1 cellular context compared by ENCODE assay signal in the genomic region with DNA sequence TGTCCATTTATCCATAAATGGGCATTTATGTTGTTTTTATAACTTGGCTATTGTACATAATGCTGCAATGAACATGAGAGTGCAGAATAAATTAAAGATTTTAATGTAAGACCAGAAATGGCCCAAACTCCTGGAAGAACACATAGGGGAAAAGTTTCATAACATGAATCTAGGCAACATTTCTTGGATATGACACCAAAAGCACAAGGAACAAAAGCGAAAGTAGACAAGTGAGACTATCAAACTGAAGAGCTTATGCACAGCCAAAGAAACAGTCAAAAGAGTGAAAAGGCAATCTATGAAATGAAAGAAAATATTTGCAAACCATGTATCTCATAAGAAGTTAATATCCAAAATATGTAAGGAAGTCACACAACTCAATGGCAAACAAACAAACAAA.
TF ChIP-seq lines count a peak whose summit lies in the region.

No MANE protein-coding gene starts in this region.

TF ChIP-seq in HepG2, 621 proteins besides CTCF, POLR2A, EP300 and RAD21:
- no peak for TF ChIP-seq SCMH1 (CRISPR knock-in tag; IDR thresholded peaks at IDR 0.05; ENCODE audit: borderline replicate concordance)
- no peak for TF ChIP-seq GZF1 (CRISPR knock-in tag; IDR thresholded peaks at IDR 0.05)
- TF ChIP-seq, protein P1, sequence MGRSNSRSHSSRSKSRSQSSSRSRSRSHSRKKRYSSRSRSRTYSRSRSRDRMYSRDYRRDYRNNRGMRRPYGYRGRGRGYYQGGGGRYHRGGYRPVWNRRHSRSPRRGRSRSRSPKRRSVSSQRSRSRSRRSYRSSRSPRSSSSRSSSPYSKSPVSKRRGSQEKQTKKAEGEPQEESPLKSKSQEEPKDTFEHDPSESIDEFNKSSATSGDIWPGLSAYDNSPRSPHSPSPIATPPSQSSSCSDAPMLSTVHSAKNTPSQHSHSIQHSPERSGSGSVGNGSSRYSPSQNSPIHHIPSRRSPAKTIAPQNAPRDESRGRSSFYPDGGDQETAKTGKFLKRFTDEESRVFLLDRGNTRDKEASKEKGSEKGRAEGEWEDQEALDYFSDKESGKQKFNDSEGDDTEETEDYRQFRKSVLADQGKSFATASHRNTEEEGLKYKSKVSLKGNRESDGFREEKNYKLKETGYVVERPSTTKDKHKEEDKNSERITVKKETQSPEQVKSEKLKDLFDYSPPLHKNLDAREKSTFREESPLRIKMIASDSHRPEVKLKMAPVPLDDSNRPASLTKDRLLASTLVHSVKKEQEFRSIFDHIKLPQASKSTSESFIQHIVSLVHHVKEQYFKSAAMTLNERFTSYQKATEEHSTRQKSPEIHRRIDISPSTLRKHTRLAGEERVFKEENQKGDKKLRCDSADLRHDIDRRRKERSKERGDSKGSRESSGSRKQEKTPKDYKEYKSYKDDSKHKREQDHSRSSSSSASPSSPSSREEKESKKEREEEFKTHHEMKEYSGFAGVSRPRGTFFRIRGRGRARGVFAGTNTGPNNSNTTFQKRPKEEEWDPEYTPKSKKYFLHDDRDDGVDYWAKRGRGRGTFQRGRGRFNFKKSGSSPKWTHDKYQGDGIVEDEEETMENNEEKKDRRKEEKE (IDR thresholded peaks at IDR 0.05) = no peak
- TF ChIP-seq, protein P2, sequence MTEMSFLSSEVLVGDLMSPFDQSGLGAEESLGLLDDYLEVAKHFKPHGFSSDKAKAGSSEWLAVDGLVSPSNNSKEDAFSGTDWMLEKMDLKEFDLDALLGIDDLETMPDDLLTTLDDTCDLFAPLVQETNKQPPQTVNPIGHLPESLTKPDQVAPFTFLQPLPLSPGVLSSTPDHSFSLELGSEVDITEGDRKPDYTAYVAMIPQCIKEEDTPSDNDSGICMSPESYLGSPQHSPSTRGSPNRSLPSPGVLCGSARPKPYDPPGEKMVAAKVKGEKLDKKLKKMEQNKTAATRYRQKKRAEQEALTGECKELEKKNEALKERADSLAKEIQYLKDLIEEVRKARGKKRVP (CRISPR knock-in tag; IDR thresholded peaks at IDR 0.05) = no peak
- TF ChIP-seq, protein P3, sequence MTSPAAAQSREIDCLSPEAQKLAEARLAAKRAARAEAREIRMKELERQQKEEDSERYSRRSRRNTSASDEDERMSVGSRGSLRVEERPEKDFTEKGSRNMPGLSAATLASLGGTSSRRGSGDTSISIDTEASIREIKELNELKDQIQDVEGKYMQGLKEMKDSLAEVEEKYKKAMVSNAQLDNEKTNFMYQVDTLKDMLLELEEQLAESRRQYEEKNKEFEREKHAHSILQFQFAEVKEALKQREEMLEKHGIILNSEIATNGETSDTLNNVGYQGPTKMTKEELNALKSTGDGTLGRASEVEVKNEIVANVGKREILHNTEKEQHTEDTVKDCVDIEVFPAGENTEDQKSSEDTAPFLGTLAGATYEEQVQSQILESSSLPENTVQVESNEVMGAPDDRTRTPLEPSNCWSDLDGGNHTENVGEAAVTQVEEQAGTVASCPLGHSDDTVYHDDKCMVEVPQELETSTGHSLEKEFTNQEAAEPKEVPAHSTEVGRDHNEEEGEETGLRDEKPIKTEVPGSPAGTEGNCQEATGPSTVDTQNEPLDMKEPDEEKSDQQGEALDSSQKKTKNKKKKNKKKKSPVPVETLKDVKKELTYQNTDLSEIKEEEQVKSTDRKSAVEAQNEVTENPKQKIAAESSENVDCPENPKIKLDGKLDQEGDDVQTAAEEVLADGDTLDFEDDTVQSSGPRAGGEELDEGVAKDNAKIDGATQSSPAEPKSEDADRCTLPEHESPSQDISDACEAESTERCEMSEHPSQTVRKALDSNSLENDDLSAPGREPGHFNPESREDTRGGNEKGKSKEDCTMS (CRISPR knock-in tag; conservative IDR thresholded peaks at IDR 0.05) = no peak
- TF ChIP-seq, protein P4, sequence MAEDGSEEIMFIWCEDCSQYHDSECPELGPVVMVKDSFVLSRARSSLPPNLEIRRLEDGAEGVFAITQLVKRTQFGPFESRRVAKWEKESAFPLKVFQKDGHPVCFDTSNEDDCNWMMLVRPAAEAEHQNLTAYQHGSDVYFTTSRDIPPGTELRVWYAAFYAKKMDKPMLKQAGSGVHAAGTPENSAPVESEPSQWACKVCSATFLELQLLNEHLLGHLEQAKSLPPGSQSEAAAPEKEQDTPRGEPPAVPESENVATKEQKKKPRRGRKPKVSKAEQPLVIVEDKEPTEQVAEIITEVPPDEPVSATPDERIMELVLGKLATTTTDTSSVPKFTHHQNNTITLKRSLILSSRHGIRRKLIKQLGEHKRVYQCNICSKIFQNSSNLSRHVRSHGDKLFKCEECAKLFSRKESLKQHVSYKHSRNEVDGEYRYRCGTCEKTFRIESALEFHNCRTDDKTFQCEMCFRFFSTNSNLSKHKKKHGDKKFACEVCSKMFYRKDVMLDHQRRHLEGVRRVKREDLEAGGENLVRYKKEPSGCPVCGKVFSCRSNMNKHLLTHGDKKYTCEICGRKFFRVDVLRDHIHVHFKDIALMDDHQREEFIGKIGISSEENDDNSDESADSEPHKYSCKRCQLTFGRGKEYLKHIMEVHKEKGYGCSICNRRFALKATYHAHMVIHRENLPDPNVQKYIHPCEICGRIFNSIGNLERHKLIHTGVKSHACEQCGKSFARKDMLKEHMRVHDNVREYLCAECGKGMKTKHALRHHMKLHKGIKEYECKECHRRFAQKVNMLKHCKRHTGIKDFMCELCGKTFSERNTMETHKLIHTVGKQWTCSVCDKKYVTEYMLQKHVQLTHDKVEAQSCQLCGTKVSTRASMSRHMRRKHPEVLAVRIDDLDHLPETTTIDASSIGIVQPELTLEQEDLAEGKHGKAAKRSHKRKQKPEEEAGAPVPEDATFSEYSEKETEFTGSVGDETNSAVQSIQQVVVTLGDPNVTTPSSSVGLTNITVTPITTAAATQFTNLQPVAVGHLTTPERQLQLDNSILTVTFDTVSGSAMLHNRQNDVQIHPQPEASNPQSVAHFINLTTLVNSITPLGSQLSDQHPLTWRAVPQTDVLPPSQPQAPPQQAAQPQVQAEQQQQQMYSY (CRISPR knock-in tag; IDR thresholded peaks at IDR 0.05) = no peak
- TF ChIP-seq, protein P5, sequence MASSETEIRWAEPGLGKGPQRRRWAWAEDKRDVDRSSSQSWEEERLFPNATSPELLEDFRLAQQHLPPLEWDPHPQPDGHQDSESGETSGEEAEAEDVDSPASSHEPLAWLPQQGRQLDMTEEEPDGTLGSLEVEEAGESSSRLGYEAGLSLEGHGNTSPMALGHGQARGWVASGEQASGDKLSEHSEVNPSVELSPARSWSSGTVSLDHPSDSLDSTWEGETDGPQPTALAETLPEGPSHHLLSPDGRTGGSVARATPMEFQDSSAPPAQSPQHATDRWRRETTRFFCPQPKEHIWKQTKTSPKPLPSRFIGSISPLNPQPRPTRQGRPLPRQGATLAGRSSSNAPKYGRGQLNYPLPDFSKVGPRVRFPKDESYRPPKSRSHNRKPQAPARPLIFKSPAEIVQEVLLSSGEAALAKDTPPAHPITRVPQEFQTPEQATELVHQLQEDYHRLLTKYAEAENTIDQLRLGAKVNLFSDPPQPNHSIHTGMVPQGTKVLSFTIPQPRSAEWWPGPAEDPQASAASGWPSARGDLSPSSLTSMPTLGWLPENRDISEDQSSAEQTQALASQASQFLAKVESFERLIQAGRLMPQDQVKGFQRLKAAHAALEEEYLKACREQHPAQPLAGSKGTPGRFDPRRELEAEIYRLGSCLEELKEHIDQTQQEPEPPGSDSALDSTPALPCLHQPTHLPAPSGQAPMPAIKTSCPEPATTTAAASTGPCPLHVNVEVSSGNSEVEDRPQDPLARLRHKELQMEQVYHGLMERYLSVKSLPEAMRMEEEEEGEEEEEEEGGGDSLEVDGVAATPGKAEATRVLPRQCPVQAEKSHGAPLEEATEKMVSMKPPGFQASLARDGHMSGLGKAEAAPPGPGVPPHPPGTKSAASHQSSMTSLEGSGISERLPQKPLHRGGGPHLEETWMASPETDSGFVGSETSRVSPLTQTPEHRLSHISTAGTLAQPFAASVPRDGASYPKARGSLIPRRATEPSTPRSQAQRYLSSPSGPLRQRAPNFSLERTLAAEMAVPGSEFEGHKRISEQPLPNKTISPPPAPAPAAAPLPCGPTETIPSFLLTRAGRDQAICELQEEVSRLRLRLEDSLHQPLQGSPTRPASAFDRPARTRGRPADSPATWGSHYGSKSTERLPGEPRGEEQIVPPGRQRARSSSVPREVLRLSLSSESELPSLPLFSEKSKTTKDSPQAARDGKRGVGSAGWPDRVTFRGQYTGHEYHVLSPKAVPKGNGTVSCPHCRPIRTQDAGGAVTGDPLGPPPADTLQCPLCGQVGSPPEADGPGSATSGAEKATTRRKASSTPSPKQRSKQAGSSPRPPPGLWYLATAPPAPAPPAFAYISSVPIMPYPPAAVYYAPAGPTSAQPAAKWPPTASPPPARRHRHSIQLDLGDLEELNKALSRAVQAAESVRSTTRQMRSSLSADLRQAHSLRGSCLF (CRISPR knock-in tag; IDR thresholded peaks at IDR 0.05; ENCODE audit: borderline replicate concordance) = no peak
- TF ChIP-seq, protein P6, sequence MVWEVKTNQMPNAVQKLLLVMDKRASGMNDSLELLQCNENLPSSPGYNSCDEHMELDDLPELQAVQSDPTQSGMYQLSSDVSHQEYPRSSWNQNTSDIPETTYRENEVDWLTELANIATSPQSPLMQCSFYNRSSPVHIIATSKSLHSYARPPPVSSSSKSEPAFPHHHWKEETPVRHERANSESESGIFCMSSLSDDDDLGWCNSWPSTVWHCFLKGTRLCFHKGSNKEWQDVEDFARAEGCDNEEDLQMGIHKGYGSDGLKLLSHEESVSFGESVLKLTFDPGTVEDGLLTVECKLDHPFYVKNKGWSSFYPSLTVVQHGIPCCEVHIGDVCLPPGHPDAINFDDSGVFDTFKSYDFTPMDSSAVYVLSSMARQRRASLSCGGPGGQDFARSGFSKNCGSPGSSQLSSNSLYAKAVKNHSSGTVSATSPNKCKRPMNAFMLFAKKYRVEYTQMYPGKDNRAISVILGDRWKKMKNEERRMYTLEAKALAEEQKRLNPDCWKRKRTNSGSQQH (CRISPR knock-in tag; IDR thresholded peaks at IDR 0.05; ENCODE audit: low read depth) = no peak
- TF ChIP-seq ZNF124 (CRISPR knock-in tag; IDR thresholded peaks at IDR 0.05) = no peak
- TF ChIP-seq, protein P7, sequence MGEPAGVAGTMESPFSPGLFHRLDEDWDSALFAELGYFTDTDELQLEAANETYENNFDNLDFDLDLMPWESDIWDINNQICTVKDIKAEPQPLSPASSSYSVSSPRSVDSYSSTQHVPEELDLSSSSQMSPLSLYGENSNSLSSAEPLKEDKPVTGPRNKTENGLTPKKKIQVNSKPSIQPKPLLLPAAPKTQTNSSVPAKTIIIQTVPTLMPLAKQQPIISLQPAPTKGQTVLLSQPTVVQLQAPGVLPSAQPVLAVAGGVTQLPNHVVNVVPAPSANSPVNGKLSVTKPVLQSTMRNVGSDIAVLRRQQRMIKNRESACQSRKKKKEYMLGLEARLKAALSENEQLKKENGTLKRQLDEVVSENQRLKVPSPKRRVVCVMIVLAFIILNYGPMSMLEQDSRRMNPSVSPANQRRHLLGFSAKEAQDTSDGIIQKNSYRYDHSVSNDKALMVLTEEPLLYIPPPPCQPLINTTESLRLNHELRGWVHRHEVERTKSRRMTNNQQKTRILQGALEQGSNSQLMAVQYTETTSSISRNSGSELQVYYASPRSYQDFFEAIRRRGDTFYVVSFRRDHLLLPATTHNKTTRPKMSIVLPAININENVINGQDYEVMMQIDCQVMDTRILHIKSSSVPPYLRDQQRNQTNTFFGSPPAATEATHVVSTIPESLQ (CRISPR knock-in tag; conservative IDR thresholded peaks at IDR 0.05) = no peak
- TF ChIP-seq, protein P8, sequence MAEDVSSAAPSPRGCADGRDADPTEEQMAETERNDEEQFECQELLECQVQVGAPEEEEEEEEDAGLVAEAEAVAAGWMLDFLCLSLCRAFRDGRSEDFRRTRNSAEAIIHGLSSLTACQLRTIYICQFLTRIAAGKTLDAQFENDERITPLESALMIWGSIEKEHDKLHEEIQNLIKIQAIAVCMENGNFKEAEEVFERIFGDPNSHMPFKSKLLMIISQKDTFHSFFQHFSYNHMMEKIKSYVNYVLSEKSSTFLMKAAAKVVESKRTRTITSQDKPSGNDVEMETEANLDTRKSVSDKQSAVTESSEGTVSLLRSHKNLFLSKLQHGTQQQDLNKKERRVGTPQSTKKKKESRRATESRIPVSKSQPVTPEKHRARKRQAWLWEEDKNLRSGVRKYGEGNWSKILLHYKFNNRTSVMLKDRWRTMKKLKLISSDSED (CRISPR knock-in tag; IDR thresholded peaks at IDR 0.05) = no peak
- TF ChIP-seq, protein P9, sequence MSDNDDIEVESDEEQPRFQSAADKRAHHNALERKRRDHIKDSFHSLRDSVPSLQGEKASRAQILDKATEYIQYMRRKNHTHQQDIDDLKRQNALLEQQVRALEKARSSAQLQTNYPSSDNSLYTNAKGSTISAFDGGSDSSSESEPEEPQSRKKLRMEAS (IDR thresholded peaks at IDR 0.05) = no peak
- TF ChIP-seq ZBTB7B (CRISPR knock-in tag; IDR thresholded peaks at IDR 0.05) = no peak
- TF ChIP-seq ZNF451 (CRISPR knock-in tag; IDR thresholded peaks at IDR 0.05) = no peak
- no peak for TF ChIP-seq NFKBIZ (CRISPR knock-in tag; IDR thresholded peaks at IDR 0.05)
TF ChIP-seq in HepG2: peak in this region for 0.
